Comparison of ENCODE assay signal across 20 cellular contexts in genomic region chr1:208430220-208430619, GRCh38.
DNase-seq lines count a peak whose midpoint lies in the region; ATAC-seq and TF ChIP-seq lines count a peak whose summit lies in the region.
"Had no signal": no experiment of that assay in that cellular context is flagged by ENCODE, and none has a peak within 500 bp of the region (broad histone marks: within the 10 kb centered on the region; RNA-seq: fewer than 3 reads in every experiment).

No MANE protein-coding gene starts in this region.

- no peak overlapping the region for H2BK15ac ChIP-seq in H9 (ENCODE audit: low read depth, low read length)
- H2BK15ac ChIP-seq in neuronal stem cell (ENCODE audit: low read length), result no peak overlapping the region

- no peak overlapping the region for H2BK12ac ChIP-seq in H9 (ENCODE audit: insufficient read length, low read depth, low read length)
- no peak overlapping the region for H2BK12ac ChIP-seq in neuronal stem cell (ENCODE audit: low read length)

- H3K4me1 ChIP-seq in H9 (ENCODE audit: insufficient read depth, low read length) (peaks cover 8% of the 10 kb centered on the region), endodermal cell (ENCODE audit: control insufficient read depth, insufficient read depth, low read length) (peaks cover 23% of the 10 kb centered on the region), neuronal stem cell (ENCODE audit: control insufficient read depth in 2 of 2, insufficient read depth in 1 of 2, low read depth in 1 of 2, low read length in 2 of 2) (peaks cover 0 to 10% of the 10 kb centered on the region in 2 donors)

- H3K56ac ChIP-seq in H9 (ENCODE audit: insufficient read length, low read depth, low read length), result no peak overlapping the region

- H4K8ac ChIP-seq in H9 (replicated peaks; ENCODE audit: insufficient read length, low read depth, low read length) (no peak overlapping the region), neuronal stem cell (ENCODE audit: low read depth, low read length) (no peak overlapping the region)

- H3K27ac Mint-ChIP-seq in H9 (peak overlapping the region in 2 of 3 experiments; percentile 13 to 59; a peak in 4 of 7 replicates), endodermal cell (peak overlapping the region; percentile 59)
- H3K27ac Mint-ChIP-seq in stimulated activated naive B cell treated with anti-CD40 and anti-IgM and Interleukin-4, amounts not matched to agents 10 μg/mL and 1 μg/mL and 100 μg/mL, for 72 hours, result no peak overlapping the region
- H3K27ac Mint-ChIP-seq: CD4-positive, CD25-positive, alpha-beta regulatory T cell; CD8-positive, alpha-beta memory T cell had no signal

- no peaks in the 10 kb centered on the region for H3K27me3 Mint-ChIP-seq in H9 (ENCODE audit: low read depth)
- peaks cover 1% of the 10 kb centered on the region for H3K27me3 Mint-ChIP-seq in endodermal cell (ENCODE audit: insufficient read depth)
- peaks cover 0 to 3% of the 10 kb centered on the region in 2 donors for H3K27me3 Mint-ChIP-seq in stimulated activated naive B cell treated with anti-CD40 and anti-IgM and Interleukin-4, amounts not matched to agents 10 μg/mL and 1 μg/mL and 100 μg/mL, for 72 hours
- H3K27me3 Mint-ChIP-seq: CD4-positive, CD25-positive, alpha-beta regulatory T cell had no signal

- no peak overlapping the region for H2BK120ac ChIP-seq in H9 (ENCODE audit: low read depth, low read length, poor library complexity, severe bottlenecking)
- no peak overlapping the region for H2BK120ac ChIP-seq in neuronal stem cell (ENCODE audit: low read depth, low read length)

- no peak overlapping the region for H3K27ac ChIP-seq in H9 (ENCODE audit: insufficient read length, low read depth, low read length)
- no peak overlapping the region for H3K27ac ChIP-seq in endodermal cell (ENCODE audit: low read depth, low read length)
- no peak overlapping the region for H3K27ac ChIP-seq in neuronal stem cell (replicated peaks; ENCODE audit: low read length)

- H3K18ac ChIP-seq in H9 (ENCODE audit: insufficient read length, low read depth, low read length) (no peak overlapping the region), neuronal stem cell (ENCODE audit: low read length) (peak overlapping the region; percentile 2)

- H3K36me3 ChIP-seq in endodermal cell (ENCODE audit: control insufficient read depth, insufficient read depth, low read length) (no peaks in the 10 kb centered on the region), neuronal stem cell (replicated peaks in 1 of 2; ENCODE audit: control insufficient read depth in 2 of 2, insufficient read depth in 2 of 2, low read length in 2 of 2) (no peaks in the 10 kb centered on the region)
- H3K36me3 ChIP-seq: BE2C had no signal

- H2AK5ac ChIP-seq in H9 (ENCODE audit: insufficient read length, low read length) (no peak overlapping the region), neuronal stem cell (ENCODE audit: low read depth, low read length) (no peak overlapping the region)

- H3K4me3 Mint-ChIP-seq in H9 (no peak overlapping the region; a peak in 1 of 5 replicates), endodermal cell (no peak overlapping the region)
- no peak overlapping the region for H3K4me3 Mint-ChIP-seq in stimulated activated naive B cell treated with anti-CD40 and anti-IgM and Interleukin-4, amounts not matched to agents 10 μg/mL and 1 μg/mL and 100 μg/mL, for 72 hours
- H3K4me3 Mint-ChIP-seq: CD4-positive, CD25-positive, alpha-beta regulatory T cell; CD8-positive, alpha-beta memory T cell had no signal

- peaks cover 27 to 35% of the 10 kb centered on the region in 2 experiments for H3K4me1 Mint-ChIP-seq in H9
- peaks cover 53% of the 10 kb centered on the region for H3K4me1 Mint-ChIP-seq in endodermal cell
- H3K4me1 Mint-ChIP-seq in stimulated activated naive B cell treated with anti-CD40 and anti-IgM and Interleukin-4, amounts not matched to agents 10 μg/mL and 1 μg/mL and 100 μg/mL, for 72 hours, result no peaks in the 10 kb centered on the region
- H3K4me1 Mint-ChIP-seq: CD4-positive, CD25-positive, alpha-beta regulatory T cell; CD8-positive, alpha-beta memory T cell had no signal

- no peak overlapping the region for H3K14ac ChIP-seq in H9 (ENCODE audit: insufficient read depth, low read length)
- no peak overlapping the region for H3K14ac ChIP-seq in neuronal stem cell (ENCODE audit: low read length)

- DNase-seq in H9 (no peak), NCI-H524 (lab: John Stamatoyannopoulos, UW) (peak; percentile 91 to 95), endodermal cell (peak; percentile 63), neuronal stem cell (ENCODE audit: low spot score) (no peak), NCI-H345 (lab: John Stamatoyannopoulos, UW) (no peak)
- no peak for DNase-seq in stimulated activated CD4-positive, alpha-beta T cell treated with anti-CD3 and anti-CD28 coated beads, Interleukin-4, amount 100 ng/mL, for 4 hours
- DNase-seq in stimulated activated naive B cell treated with anti-CD40 and anti-IgM and Interleukin-4, amounts not matched to agents 10 μg/mL and 1 μg/mL and 100 μg/mL, for 72 hours, result no peak
- DNase-seq: ACHN; BE2C; C1 segment of cervical spinal cord; CD4-positive, CD25-positive, alpha-beta regulatory T cell; CD8-positive, alpha-beta memory T cell; COR-L47; DMS 273 treated with DMSO at 0.1 percent for 48 hours; DMS53; DND-41; EL; HCEC 1CT had no signal

- no peak overlapping the region for H2BK20ac ChIP-seq in H9 (ENCODE audit: low read depth, low read length, poor library complexity, severe bottlenecking)

- H3K4me3 ChIP-seq in endodermal cell (ENCODE audit: low read length), result peak overlapping the region; percentile 43
- no peak overlapping the region for H3K4me3 ChIP-seq in neuronal stem cell (ENCODE audit: low read length in 2 of 2)
- H3K4me3 ChIP-seq: GM12878 had no signal

- H3K79me2 ChIP-seq in H9 (ENCODE audit: insufficient read depth, low read length), result no peaks in the 10 kb centered on the region

- WGBS in H9 (ENCODE audit: extremely low coverage, insufficient read length, low lambda C conversion rate), result no CpG with 5 or more reads among the region's 3 CpGs
- WGBS in endodermal cell (ENCODE audit: insufficient coverage in 1 of 2, insufficient read length in 1 of 2), 2 experiments, result 48% methylated on average over 3 of the region's 3 CpGs; no CpG with 5 or more reads in 1 of the 2 experiments
- no CpG with 5 or more reads among the region's 3 CpGs for WGBS in neuronal stem cell (ENCODE audit: extremely low coverage in 2 of 2, insufficient read length in 2 of 2, insufficient replicate concordance in 1 of 2), 2 donors

- H3K9me3 Mint-ChIP-seq in H9, result no peaks in the 10 kb centered on the region; a peak in 1 of 5 replicates
- no peaks in the 10 kb centered on the region for H3K9me3 Mint-ChIP-seq in endodermal cell
- H3K9me3 Mint-ChIP-seq in stimulated activated naive B cell treated with anti-CD40 and anti-IgM and Interleukin-4, amounts not matched to agents 10 μg/mL and 1 μg/mL and 100 μg/mL, for 72 hours, result peaks cover 0 to 2% of the 10 kb centered on the region in 2 donors

- H2BK5ac ChIP-seq in H9 (ENCODE audit: insufficient read length, low read length) (no peak overlapping the region), neuronal stem cell (ENCODE audit: low read length) (no peak overlapping the region)

- no peaks in the 10 kb centered on the region for H3K36me3 Mint-ChIP-seq in H9 (ENCODE audit: insufficient read depth in 1 of 3, low read depth in 3 of 3)
- H3K36me3 Mint-ChIP-seq in endodermal cell (ENCODE audit: low read depth), result no peaks in the 10 kb centered on the region
- H3K36me3 Mint-ChIP-seq in stimulated activated naive B cell treated with anti-CD40 and anti-IgM and Interleukin-4, amounts not matched to agents 10 μg/mL and 1 μg/mL and 100 μg/mL, for 72 hours, result no peaks in the 10 kb centered on the region
- H3K36me3 Mint-ChIP-seq: CD4-positive, CD25-positive, alpha-beta regulatory T cell; CD8-positive, alpha-beta memory T cell had no signal

- H3K4ac ChIP-seq in H9 (ENCODE audit: low read depth, low read length) (no peak overlapping the region), neuronal stem cell (ENCODE audit: low read length) (no peak overlapping the region)

- H3K79me1 ChIP-seq in H9 (ENCODE audit: insufficient read depth, low read depth, low read length, poor library complexity, severe bottlenecking), result no peaks in the 10 kb centered on the region
- H3K79me1 ChIP-seq in neuronal stem cell (ENCODE audit: low read depth, low read length), result no peaks in the 10 kb centered on the region

- H3K23me2 ChIP-seq in H9 (ENCODE audit: insufficient read length, low read depth, low read length, poor library complexity, severe bottlenecking), result no peaks in the 10 kb centered on the region

- H4K5ac ChIP-seq in H9 (ENCODE audit: insufficient read length, low read depth, low read length), result no peak overlapping the region

- H3T11ph ChIP-seq in H9 (ENCODE audit: low read length), result no peak overlapping the region

- H4K91ac ChIP-seq in H9 (ENCODE audit: insufficient read length, low read depth, low read length) (no peak overlapping the region), neuronal stem cell (ENCODE audit: low read depth, low read length, poor library complexity) (no peak overlapping the region)

- H2AFZ ChIP-seq in H9 (ENCODE audit: low read length), result no peak overlapping the region
- no peak overlapping the region for H2AFZ ChIP-seq in neuronal stem cell (ENCODE audit: low read length)

- ATAC-seq in HG02798 (IDR thresholded peaks at IDR 0.05; ENCODE audit: poor library complexity, unreplicated experiment), result no peak
- no peak for ATAC-seq in stimulated activated naive B cell treated with anti-CD40 and anti-IgM and Interleukin-4, amounts not matched to agents 10 μg/mL and 1 μg/mL and 100 μg/mL, for 72 hours (replicated peaks)
- ATAC-seq: GM12878 had no signal

- TF ChIP-seq CTCF in H9 (conservative IDR thresholded peaks at IDR 0.05) (no peak), endodermal cell (conservative IDR thresholded peaks at IDR 0.05) (no peak)

- H3K27me3 ChIP-seq in H9 (ENCODE audit: insufficient read depth, low read length) (no peaks in the 10 kb centered on the region), endodermal cell (ENCODE audit: control insufficient read depth, insufficient read depth, low read length, poor library complexity, severe bottlenecking) (no peaks in the 10 kb centered on the region), neuronal stem cell (ENCODE audit: control insufficient read depth in 3 of 3, insufficient read depth in 3 of 3, low read depth in 1 of 3, low read length in 3 of 3) (no peaks in the 10 kb centered on the region)
- H3K27me3 ChIP-seq: BE2C had no signal

- no peak overlapping the region for H3K23ac ChIP-seq in H9 (ENCODE audit: insufficient read length, low read depth, low read length)
- H3K23ac ChIP-seq in neuronal stem cell (ENCODE audit: low read depth, low read length, poor library complexity), result no peak overlapping the region

- H3K9me3 ChIP-seq in H9 (ENCODE audit: control insufficient read depth, low read depth, low read length) (no peaks in the 10 kb centered on the region), endodermal cell (ENCODE audit: control insufficient read depth, low read length) (no peaks in the 10 kb centered on the region), neuronal stem cell (replicated peaks in 1 of 2; ENCODE audit: control insufficient read depth in 2 of 2, insufficient read depth in 1 of 2, low read depth in 1 of 2, low read length in 2 of 2) (no peaks in the 10 kb centered on the region)
- H3K9me3 ChIP-seq: BE2C had no signal

- H3K4me2 ChIP-seq in H9 (ENCODE audit: insufficient read depth, insufficient read length, low read length) (no peak overlapping the region), neuronal stem cell (ENCODE audit: insufficient read depth, low read length, poor library complexity, severe bottlenecking) (no peak overlapping the region)

- H4K20me1 ChIP-seq in H9 (ENCODE audit: control insufficient read depth, insufficient read depth, insufficient read length), result no peaks in the 10 kb centered on the region

- H3K9ac ChIP-seq in H9 (ENCODE audit: extremely low read depth, insufficient read length, low read length) (no peak overlapping the region), endodermal cell (ENCODE audit: extremely low read depth, low read length, poor library complexity, severe bottlenecking) (no peak overlapping the region), neuronal stem cell (ENCODE audit: low read depth, low read length, poor library complexity) (no peak overlapping the region)

Comparison
In these comparisons a context has a peak if more than half of its experiments do, and no peak if none do; other contexts are left out.
1. DNase-seq: peak in NCI-H524 (2 of 2) and endodermal cell (single experiment); none in H9 (single experiment), neuronal stem cell (single experiment), stimulated activated CD4-positive, alpha-beta T cell treated with anti-CD3 and anti-CD28 coated beads, Interleukin-4, amount 100 ng/mL, for 4 hours (0 of 2), NCI-H345 (single experiment) and stimulated activated naive B cell treated with anti-CD40 and anti-IgM and Interleukin-4, amounts not matched to agents 10 μg/mL and 1 μg/mL and 100 μg/mL, for 72 hours (single experiment).